ENCODE assay signal across 16 cellular contexts in genomic region chr1:201755200-201755599, GRCh38.
"Had no signal": no experiment of that assay in that cellular context is flagged by ENCODE, and none has a peak within 500 bp of the region (broad histone marks: within the 10 kb centered on the region; RNA-seq: fewer than 3 reads in every experiment).

No MANE protein-coding gene starts in this region.

- H3K27ac ChIP-seq: lower lobe of right lung, WERI-Rb-1 had no signal

- H3K36me3 ChIP-seq: lower lobe of right lung, WERI-Rb-1 had no signal

- ATAC-seq: activated CD4-positive, alpha-beta T cell treated with anti-CD3 and anti-CD28 coated beads for 36 hours; left colon; lower lobe of right lung; natural killer cell had no signal

- DNase-seq: activated CD4-positive, alpha-beta memory T cell treated with anti-CD3 and anti-CD28 coated beads for 36 hours; activated CD4-positive, alpha-beta T cell treated with anti-CD3 and anti-CD28 coated beads for 36 hours; activated T-cell treated with anti-CD3 and anti-CD28 coated beads for 4 hours; amygdala; cortex of kidney; erythroblast; foreskin melanocyte; glutamatergic neuron; hypothalamus; islet precursor cell; left colon; lower lobe of right lung; natural killer cell; retina; stimulated activated naive CD4-positive, alpha-beta T cell; WERI-Rb-1 had no signal

- H3K4me3 ChIP-seq: lower lobe of right lung had no signal

- H3K9me3 ChIP-seq: lower lobe of right lung had no signal
